Comparison of ENCODE assay signal across 16 cellular contexts in the genomic region with DNA sequence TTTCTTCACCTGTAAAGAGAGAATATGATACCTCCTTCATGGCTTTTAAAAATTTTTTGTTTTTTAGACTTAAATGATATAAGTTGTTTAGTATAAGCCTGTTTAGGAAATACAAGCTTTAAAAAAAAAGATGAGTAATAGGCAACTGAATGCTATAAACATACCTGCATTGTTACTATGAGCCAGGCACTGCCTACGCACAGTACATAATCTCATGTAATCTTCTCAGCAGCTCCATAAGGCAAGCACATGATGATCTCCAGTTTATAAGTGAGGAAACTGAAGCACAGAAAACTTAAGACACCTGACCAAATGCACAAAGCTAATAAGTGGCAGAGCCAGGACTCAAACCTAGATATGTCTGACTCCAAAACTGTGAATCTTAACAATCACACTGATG.
"Had no signal": no experiment of that assay in that cellular context is flagged by ENCODE, and none has a peak within 500 bp of the region (broad histone marks: within the 10 kb centered on the region; RNA-seq: fewer than 3 reads in every experiment).

No MANE protein-coding gene starts in this region.

- H2AFZ ChIP-seq: hepatocyte had no signal

- H3K27ac ChIP-seq: hepatocyte, lower lobe of right lung, uterus had no signal

- ATAC-seq: lower lobe of right lung; natural killer cell treated with Interleukin-12 subunit alpha and Interleukin-12 subunit beta and Interleukin-15 and Interleukin-18, amount 100 ng/mL, for 72 hours; T-helper 17 cell had no signal

- H3K36me3 ChIP-seq: lower lobe of right lung, tibial nerve, uterus, WERI-Rb-1 had no signal

- H3K4me2 ChIP-seq: hepatocyte had no signal

- H3K27me3 ChIP-seq: dorsolateral prefrontal cortex, hepatocyte, tibial nerve, uterus had no signal

- H3K79me2 ChIP-seq: hepatocyte had no signal

- H3K4me3 ChIP-seq: dorsolateral prefrontal cortex, hepatocyte, lower lobe of right lung, tibial nerve, uterus had no signal

- H3K9me3 ChIP-seq: lower lobe of right lung, tibial nerve, uterus had no signal

- H3K4me1 ChIP-seq: uterus had no signal

- DNase-seq: activated CD4-positive, alpha-beta T cell treated with anti-CD3 and anti-CD28 coated beads for 1 hour; activated CD8-positive, alpha-beta memory T cell treated with anti-CD3 and anti-CD28 coated beads for 24 hours; activated CD8-positive, alpha-beta memory T cell treated with anti-CD3 and anti-CD28 coated beads, Interleukin-2, amount 50 U/mL, for 48 hours; activated effector memory CD4-positive, alpha-beta T cell treated with Interleukin-2 at 50 U/mL for 16 hours; activated T-cell treated with anti-CD3 and anti-CD28 coated beads, Interleukin-2, amount 50 U/mL, for 48 hours; dorsolateral prefrontal cortex; lower lobe of right lung; nucleus accumbens; stimulated activated CD8-positive, alpha-beta memory T cell treated with anti-CD3 and anti-CD28 coated beads, Interleukin-4, amount 100 ng/mL, for 48 hours; stimulated activated naive CD4-positive, alpha-beta T cell treated with Interleukin-2 at 50 U/mL for 16 hours; T-helper 17 cell; uterus; WERI-Rb-1 had no signal
